Comparison of ENCODE assay signal across 20 cellular contexts in the genomic region with DNA sequence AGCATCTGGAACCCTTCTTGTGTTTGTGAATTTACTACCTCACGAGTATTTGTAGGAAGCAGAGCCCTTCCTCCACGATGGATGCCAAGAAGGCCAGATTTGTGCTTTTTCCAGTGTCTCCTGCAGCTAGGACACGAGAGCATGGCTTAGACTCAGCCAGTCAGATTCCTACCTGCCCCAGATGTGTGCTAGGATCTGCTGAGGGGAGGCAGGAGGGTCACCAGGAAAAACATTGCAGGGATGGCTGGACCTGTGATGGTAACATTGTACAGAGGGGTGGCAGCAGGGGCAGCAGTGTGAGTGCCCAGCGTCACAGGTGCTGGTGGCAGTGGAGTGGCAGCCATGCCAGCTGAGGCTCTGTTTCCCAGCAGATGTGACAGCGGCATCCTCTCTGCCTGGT.
DNase-seq lines count a peak whose midpoint lies in the region; ATAC-seq and TF ChIP-seq lines count a peak whose summit lies in the region.
"Had no signal": no experiment of that assay in that cellular context is flagged by ENCODE, and none has a peak within 500 bp of the region (broad histone marks: within the 10 kb centered on the region; RNA-seq: fewer than 3 reads in every experiment).

No MANE protein-coding gene starts in this region.

- peaks cover 23% of the 10 kb centered on the region for H3K27me3 Mint-ChIP-seq in activated CD8-positive, alpha-beta memory T cell treated with anti-CD3 and anti-CD28 coated beads, Interleukin-2, amount 10 ng/mL, durations not matched to agents 7 days and 5 days

- ATAC-seq in activated CD8-positive, alpha-beta memory T cell treated with anti-CD3 and anti-CD28 coated beads, Interleukin-2, amount 10 ng/mL, durations not matched to agents 7 days and 5 days: no peak
- no peak for ATAC-seq in mucosa of descending colon
- ATAC-seq: HCT116 had no signal

- WGBS in neuronal stem cell (ENCODE audit: extremely low coverage in 2 of 2, insufficient read length in 2 of 2, insufficient replicate concordance in 1 of 2), 2 donors: no CpG with 5 or more reads among the region's 5 CpGs

- H3K9me3 ChIP-seq in colonic mucosa (no peaks in the 10 kb centered on the region), neuronal stem cell (replicated peaks in 1 of 2; ENCODE audit: control insufficient read depth in 2 of 2, insufficient read depth in 1 of 2, low read depth in 1 of 2, low read length in 2 of 2) (no peaks in the 10 kb centered on the region), mucosa of descending colon (no peaks in the 10 kb centered on the region)

- TF ChIP-seq CTCF in colonic mucosa (IDR thresholded peaks at IDR 0.05) (no peak), mucosa of descending colon (IDR thresholded peaks at IDR 0.05) (no peak)

- no peaks in the 10 kb centered on the region for H3K36me3 Mint-ChIP-seq in activated CD8-positive, alpha-beta memory T cell treated with anti-CD3 and anti-CD28 coated beads, Interleukin-2, amount 10 ng/mL, durations not matched to agents 7 days and 5 days
- H3K36me3 Mint-ChIP-seq: CD14-positive monocyte; CD4-positive, alpha-beta memory T cell had no signal

- CTCF ChIA-PET in activated CD8-positive, alpha-beta memory T cell treated with anti-CD3 and anti-CD28 coated beads, Interleukin-2, amount 10 ng/mL, durations not matched to agents 7 days and 5 days (lab: Charles Lee): no interaction called here

- H3K9me3 Mint-ChIP-seq in activated CD8-positive, alpha-beta memory T cell treated with anti-CD3 and anti-CD28 coated beads, Interleukin-2, amount 10 ng/mL, durations not matched to agents 7 days and 5 days (ENCODE audit: low read depth): no peaks in the 10 kb centered on the region
- H3K9me3 Mint-ChIP-seq: HFFc6 had no signal

- peak overlapping the region; percentile 26 for H2BK12ac ChIP-seq in neuronal stem cell (ENCODE audit: low read length)

- H3K4me3 Mint-ChIP-seq in activated CD8-positive, alpha-beta memory T cell treated with anti-CD3 and anti-CD28 coated beads, Interleukin-2, amount 10 ng/mL, durations not matched to agents 7 days and 5 days: no peak overlapping the region
- H3K4me3 Mint-ChIP-seq: CD14-positive monocyte; CD4-positive, alpha-beta memory T cell; HFFc6 had no signal

- H4K91ac ChIP-seq in neuronal stem cell (ENCODE audit: low read depth, low read length, poor library complexity): no peak overlapping the region

- no peaks in the 10 kb centered on the region for H3K27me3 ChIP-seq in colonic mucosa
- H3K27me3 ChIP-seq in neuronal stem cell (ENCODE audit: control insufficient read depth in 3 of 3, insufficient read depth in 3 of 3, low read depth in 1 of 3, low read length in 3 of 3): peaks cover 0 to 9% (median 0%) of the 10 kb centered on the region in 3 experiments
- H3K27me3 ChIP-seq: BLaER1 had no signal

- no peak overlapping the region for H2BK5ac ChIP-seq in neuronal stem cell (ENCODE audit: low read length)

- H3K36me3 ChIP-seq in colonic mucosa: no peaks in the 10 kb centered on the region
- H3K36me3 ChIP-seq in neuronal stem cell (replicated peaks in 1 of 2; ENCODE audit: control insufficient read depth in 2 of 2, insufficient read depth in 2 of 2, low read length in 2 of 2): no peaks in the 10 kb centered on the region
- no peaks in the 10 kb centered on the region for H3K36me3 ChIP-seq in mucosa of descending colon (ENCODE audit: low read depth)
- H3K36me3 ChIP-seq: BLaER1 had no signal

- intact Hi-C loops in colonic mucosa (cut with DNase I) (no loop called here), mucosa of descending colon (cut with DNase I, micrococcal nuclease) (no loop called here)

- H2AK5ac ChIP-seq in neuronal stem cell (ENCODE audit: low read depth, low read length): no peak overlapping the region

- no peak overlapping the region for H3K4me2 ChIP-seq in neuronal stem cell (ENCODE audit: insufficient read depth, low read length, poor library complexity, severe bottlenecking)
- H3K4me2 ChIP-seq: BLaER1 had no signal

- H3K9ac ChIP-seq in colonic mucosa (ENCODE audit: low read depth in 2 of 2, low read length in 2 of 2): no peak overlapping the region
- H3K9ac ChIP-seq in neuronal stem cell (ENCODE audit: low read depth, low read length, poor library complexity): no peak overlapping the region
- H3K9ac ChIP-seq: BLaER1 had no signal

- H2AFZ ChIP-seq in neuronal stem cell (ENCODE audit: low read length): no peak overlapping the region

- no peak overlapping the region for H3K4me3 ChIP-seq in colonic mucosa
- H3K4me3 ChIP-seq in neuronal stem cell (ENCODE audit: low read length in 2 of 2): no peak overlapping the region
- H3K4me3 ChIP-seq in mucosa of descending colon: no peak overlapping the region
- H3K4me3 ChIP-seq: BLaER1 had no signal

- H3K23ac ChIP-seq in neuronal stem cell (ENCODE audit: low read depth, low read length, poor library complexity): no peak overlapping the region

- peak overlapping the region; percentile 48 for H3K14ac ChIP-seq in neuronal stem cell (ENCODE audit: low read length)

- no peaks in the 10 kb centered on the region for H3K4me1 Mint-ChIP-seq in activated CD8-positive, alpha-beta memory T cell treated with anti-CD3 and anti-CD28 coated beads, Interleukin-2, amount 10 ng/mL, durations not matched to agents 7 days and 5 days
- H3K4me1 Mint-ChIP-seq: CD4-positive, alpha-beta memory T cell had no signal

- DNase-seq in activated CD8-positive, alpha-beta memory T cell treated with anti-CD3 and anti-CD28 coated beads, Interleukin-2, amount 10 ng/mL, durations not matched to agents 7 days and 5 days: peak; percentile 18
- DNase-seq in activated CD8-positive, alpha-beta memory T cell treated with anti-CD3 and anti-CD28 coated beads, Interleukin-2, amount 50 U/mL, for 48 hours: no peak
- DNase-seq in colonic mucosa (peak; percentile 4), neuronal stem cell (ENCODE audit: low spot score) (no peak), ureter (ENCODE audit: low spot score) (peak; percentile 28), mucosa of descending colon (no peak), dedifferentiated amniotic fluid mesenchymal stem cell (ENCODE audit: extremely low spot score) (no peak), NCI-H69 (lab: John Stamatoyannopoulos, UW) (no peak)
- DNase-seq: 8988T; CD4-positive, alpha-beta memory T cell; DMS153; DMS79 treated with DMSO at 0.1 percent for 48 hours; GF-D8; GOT3; H7; HFFc6 had no signal

- H3K79me1 ChIP-seq in neuronal stem cell (ENCODE audit: low read depth, low read length): no peaks in the 10 kb centered on the region

- no peak overlapping the region for H3K27ac Mint-ChIP-seq in activated CD8-positive, alpha-beta memory T cell treated with anti-CD3 and anti-CD28 coated beads, Interleukin-2, amount 10 ng/mL, durations not matched to agents 7 days and 5 days
- H3K27ac Mint-ChIP-seq: CD14-positive monocyte; CD4-positive, alpha-beta memory T cell; HFFc6 had no signal

- H2BK120ac ChIP-seq in neuronal stem cell (ENCODE audit: low read depth, low read length): no peak overlapping the region

- H3K18ac ChIP-seq in neuronal stem cell (ENCODE audit: low read length): no peak overlapping the region

- H4K8ac ChIP-seq in neuronal stem cell (ENCODE audit: low read depth, low read length): no peak overlapping the region

- H2BK15ac ChIP-seq in neuronal stem cell (ENCODE audit: low read length): no peak overlapping the region

- H3K4me1 ChIP-seq in colonic mucosa (no peaks in the 10 kb centered on the region), neuronal stem cell (ENCODE audit: control insufficient read depth in 2 of 2, insufficient read depth in 1 of 2, low read depth in 1 of 2, low read length in 2 of 2) (no peaks in the 10 kb centered on the region), mucosa of descending colon (ENCODE audit: low read depth) (no peaks in the 10 kb centered on the region)

- no peak overlapping the region for H3K27ac ChIP-seq in colonic mucosa
- no peak overlapping the region for H3K27ac ChIP-seq in neuronal stem cell (replicated peaks; ENCODE audit: low read length)
- H3K27ac ChIP-seq: BLaER1, HL-60 had no signal

- H3K4ac ChIP-seq in neuronal stem cell (ENCODE audit: low read length): no peak overlapping the region

Comparison
In these comparisons a context has a peak if more than half of its experiments do, and no peak if none do; other contexts are left out.
1. DNase-seq: peak in activated CD8-positive, alpha-beta memory T cell treated with anti-CD3 and anti-CD28 coated beads, Interleukin-2, amount 10 ng/mL, durations not matched to agents 7 days and 5 days (single experiment), colonic mucosa (single experiment) and ureter (single experiment); none in activated CD8-positive, alpha-beta memory T cell treated with anti-CD3 and anti-CD28 coated beads, Interleukin-2, amount 50 U/mL, for 48 hours (single experiment), neuronal stem cell (single experiment), mucosa of descending colon (0 of 3), dedifferentiated amniotic fluid mesenchymal stem cell (single experiment) and NCI-H69 (single experiment).